ENCODE assay signal across 15 cellular contexts in the genomic region with DNA sequence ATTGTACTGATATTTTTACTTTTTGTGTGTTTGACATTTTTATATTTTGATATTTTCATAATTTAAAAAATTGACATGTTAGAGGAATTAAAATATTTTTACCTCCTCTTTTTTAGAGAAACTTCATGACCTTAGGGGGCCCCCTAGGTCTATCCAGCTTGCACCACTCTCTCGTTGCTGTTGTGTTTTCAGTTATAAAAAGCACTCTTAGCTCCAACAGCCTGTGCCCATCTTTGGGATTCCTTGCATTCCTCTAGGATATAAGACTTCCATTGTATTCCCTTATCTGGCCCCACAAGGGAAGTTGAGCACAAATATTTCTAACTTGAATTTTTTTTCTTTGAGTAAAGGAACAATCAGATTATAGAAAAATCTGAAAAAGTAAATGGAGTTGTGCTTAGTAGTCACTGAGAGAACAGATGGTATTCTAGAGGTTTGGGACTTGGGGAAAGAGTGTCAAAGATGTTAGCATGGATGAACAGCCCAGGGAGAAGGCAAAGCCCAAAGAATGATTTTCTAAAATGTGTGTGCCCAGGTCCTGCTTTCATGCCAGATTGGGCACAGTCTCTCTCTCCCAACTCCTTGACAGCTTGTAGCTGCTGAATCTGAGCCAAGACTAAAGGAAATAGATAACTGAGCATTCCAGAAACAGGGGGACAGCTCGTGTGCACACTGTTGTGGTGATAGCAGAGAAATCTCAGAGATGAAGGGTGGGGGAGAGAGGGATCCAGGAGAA.
DNase-seq lines count a peak whose midpoint lies in the region; ATAC-seq and TF ChIP-seq lines count a peak whose summit lies in the region.
"Had no signal": no experiment of that assay in that cellular context is flagged by ENCODE, and none has a peak within 500 bp of the region (broad histone marks: within the 10 kb centered on the region; RNA-seq: fewer than 3 reads in every experiment).

No MANE protein-coding gene starts in this region.

- in situ Hi-C loops in GM23248 (cut with MboI): loop anchor here (10.0 to 25.0 kb wide), 2 partner anchors 613 to 1200 kb away; no protein-coding TSS in a partner anchor

- H3K4me2 ChIP-seq in hepatocyte: no peak overlapping the region
- H3K4me2 ChIP-seq in GM23248 (ENCODE audit: unreplicated experiment): no peak overlapping the region

- no peak overlapping the region for H2AFZ ChIP-seq in hepatocyte
- H2AFZ ChIP-seq in GM23248: no peak overlapping the region

- peaks cover 0 to 7% (median 4%) of the 10 kb centered on the region in 5 experiments for H3K9me3 Mint-ChIP-seq in brain
- H3K9me3 Mint-ChIP-seq in activated T-helper 17 cell treated with anti-CD3 and anti-CD28 coated beads, Interleukin-2, amount 50 U/mL, for 72 hours: peaks cover 4% of the 10 kb centered on the region

- H3K4me1 Mint-ChIP-seq in brain: peaks cover 7% of the 10 kb centered on the region
- H3K4me1 Mint-ChIP-seq in activated T-helper 17 cell treated with anti-CD3 and anti-CD28 coated beads, Interleukin-2, amount 50 U/mL, for 72 hours: no peaks in the 10 kb centered on the region
- H3K4me1 Mint-ChIP-seq: T-cell had no signal

- no peaks in the 10 kb centered on the region for H3K9me3 ChIP-seq in hepatocyte (ENCODE audit: low read depth)
- H3K9me3 ChIP-seq in thoracic aorta: no peaks in the 10 kb centered on the region
- H3K9me3 ChIP-seq in GM23248 (ENCODE audit: low read depth): no peaks in the 10 kb centered on the region
- H3K9me3 ChIP-seq: adrenal gland, thyroid gland had no signal

- WGBS in hepatocyte (ENCODE audit: low lambda C conversion rate, missing lambda C conversion rate): 18% methylated on average over 2 of the region's 2 CpGs
- WGBS in GM23248 (ENCODE audit: low coverage in 1 of 2, low lambda C conversion rate in 2 of 2, missing lambda C conversion rate in 2 of 2), 2 experiments: 17 to 23% methylated on average over 2 of the region's 2 CpGs

- H3K4me3 Mint-ChIP-seq in brain: peak overlapping the region in 1 of 5 experiments; percentile 12
- no peak overlapping the region for H3K4me3 Mint-ChIP-seq in activated T-helper 17 cell treated with anti-CD3 and anti-CD28 coated beads, Interleukin-2, amount 50 U/mL, for 72 hours
- H3K4me3 Mint-ChIP-seq: neural crest cell, T-cell had no signal

- H3K27ac ChIP-seq in hepatocyte: no peak overlapping the region
- H3K27ac ChIP-seq in thoracic aorta: peak overlapping the region in 1 of 2 donors; percentile 48
- H3K27ac ChIP-seq in GM23248: no peak overlapping the region
- H3K27ac ChIP-seq: adrenal gland, thyroid gland had no signal

- peak; percentile 21 to 45 for DNase-seq in NCI-H524 (lab: John Stamatoyannopoulos, UW)
- DNase-seq in NCI-H524 treated with DMSO at 0.1 percent for 48 hours (lab: John Stamatoyannopoulos, UW): no peak
- no peak for DNase-seq in hepatocyte (ENCODE audit: low spot score)
- no peak for DNase-seq in thoracic aorta (ENCODE audit: low spot score)
- DNase-seq in GM23248: no peak
- DNase-seq: activated CD4-positive, alpha-beta T cell treated with anti-CD3 and anti-CD28 coated beads for 1 hour; adrenal gland; glutamatergic neuron; T-cell had no signal

- H3K79me2 ChIP-seq in hepatocyte: no peaks in the 10 kb centered on the region
- no peaks in the 10 kb centered on the region for H3K79me2 ChIP-seq in GM23248 (ENCODE audit: insufficient read depth)

- H3K4me3 ChIP-seq in hepatocyte (no peak overlapping the region), thoracic aorta (peak overlapping the region; percentile 30), GM23248 (no peak overlapping the region)
- H3K4me3 ChIP-seq: adrenal gland, thyroid gland had no signal

- H4K20me1 ChIP-seq in hepatocyte (ENCODE audit: insufficient read depth, poor library complexity, severe bottlenecking) (no peaks in the 10 kb centered on the region), GM23248 (ENCODE audit: insufficient read depth) (no peaks in the 10 kb centered on the region)

- H3K27ac Mint-ChIP-seq in brain: peak overlapping the region in 4 of 5 experiments; percentile 6 to 81 (median 16)
- H3K27ac Mint-ChIP-seq in activated T-helper 17 cell treated with anti-CD3 and anti-CD28 coated beads, Interleukin-2, amount 50 U/mL, for 72 hours: no peak overlapping the region
- H3K27ac Mint-ChIP-seq: T-cell had no signal

- no peak overlapping the region for H3K9ac ChIP-seq in GM23248

- H3K36me3 ChIP-seq in hepatocyte (replicated peaks; ENCODE audit: insufficient read depth, low read depth) (no peaks in the 10 kb centered on the region), thoracic aorta (no peaks in the 10 kb centered on the region), GM23248 (ENCODE audit: low read depth) (no peaks in the 10 kb centered on the region)
- H3K36me3 ChIP-seq: adrenal gland, thyroid gland had no signal

- H3K4me1 ChIP-seq in hepatocyte (ENCODE audit: insufficient read depth): no peaks in the 10 kb centered on the region
- peaks cover 10 to 20% of the 10 kb centered on the region in 2 donors for H3K4me1 ChIP-seq in thoracic aorta (ENCODE audit: control insufficient read depth in 1 of 2, low read depth in 2 of 2)
- H3K4me1 ChIP-seq in GM23248 (ENCODE audit: insufficient read depth): no peaks in the 10 kb centered on the region
- H3K4me1 ChIP-seq: adrenal gland had no signal

- peaks cover 4% of the 10 kb centered on the region for H3K27me3 Mint-ChIP-seq in brain
- peaks cover 3% of the 10 kb centered on the region for H3K27me3 Mint-ChIP-seq in activated T-helper 17 cell treated with anti-CD3 and anti-CD28 coated beads, Interleukin-2, amount 50 U/mL, for 72 hours
- H3K27me3 Mint-ChIP-seq: T-cell had no signal

- no peaks in the 10 kb centered on the region for H3F3A ChIP-seq in GM23248 (ENCODE audit: insufficient read depth)

- no peaks in the 10 kb centered on the region for H3K27me3 ChIP-seq in hepatocyte
- H3K27me3 ChIP-seq in thoracic aorta (replicated peaks; ENCODE audit: insufficient read depth): no peaks in the 10 kb centered on the region
- peaks cover 5% of the 10 kb centered on the region; the same call in 1 of the 2 replicates for H3K27me3 ChIP-seq in GM23248 (replicated peaks; ENCODE audit: insufficient read depth)
- H3K27me3 ChIP-seq: adrenal gland, thyroid gland had no signal

- H3K9me2 ChIP-seq in hepatocyte (replicated peaks; ENCODE audit: insufficient read depth) (no peaks in the 10 kb centered on the region), GM23248 (ENCODE audit: insufficient read depth) (no peaks in the 10 kb centered on the region)

- no peaks in the 10 kb centered on the region for H3K36me3 Mint-ChIP-seq in brain
- no peaks in the 10 kb centered on the region for H3K36me3 Mint-ChIP-seq in activated T-helper 17 cell treated with anti-CD3 and anti-CD28 coated beads, Interleukin-2, amount 50 U/mL, for 72 hours (ENCODE audit: low read depth)
- H3K36me3 Mint-ChIP-seq: T-cell had no signal

- TF ChIP-seq CTCF in brain (conservative IDR thresholded peaks at IDR 0.05): no peak
- TF ChIP-seq CTCF in hepatocyte (IDR thresholded peaks at IDR 0.05; ENCODE audit: poor library complexity): peak; percentile 9
- no peak for TF ChIP-seq CTCF in thoracic aorta (IDR thresholded peaks at IDR 0.05)

- ATAC-seq in thoracic aorta (ENCODE audit: insufficient number of reproducible peaks, low FRiP score, low read depth) (peak; percentile 69), HG03135 (IDR thresholded peaks at IDR 0.05; ENCODE audit: unreplicated experiment) (no peak)
- ATAC-seq in activated T-helper 17 cell treated with anti-CD3 and anti-CD28 coated beads, Interleukin-2, amount 50 U/mL, for 72 hours (replicated peaks): no peak
- ATAC-seq: left lobe of liver, T-cell had no signal

Comparison
In these comparisons a context has a peak if more than half of its experiments do, and no peak if none do; other contexts are left out.
1. DNase-seq: peak in NCI-H524 (2 of 2); none in NCI-H524 treated with DMSO at 0.1 percent for 48 hours (single experiment), hepatocyte (single experiment), thoracic aorta (single experiment) and GM23248 (single experiment).